1 cellular context compared by ENCODE assay signal in genomic region chr11:47642099-47642855, GRCh38.
TF ChIP-seq lines count a peak whose summit lies in the region.

MTCH2 (minus strand) TSS chr11:47642559; CDS start chr11:47642465, 94 bp downstream.

TF ChIP-seq in K562, 482 proteins besides CTCF, POLR2A, EP300 and RAD21 (continued from another document and continues in another):
- TF ChIP-seq ZNF318 (IDR thresholded peaks at IDR 0.05; ENCODE audit: borderline replicate concordance in 1 of 2, low read depth in 1 of 2): no peak
- TF ChIP-seq NFATC3 (IDR thresholded peaks at IDR 0.05): no peak
- TF ChIP-seq ZNF165 (CRISPR knock-in tag; IDR thresholded peaks at IDR 0.05; ENCODE audit: borderline replicate concordance): no peak
- TF ChIP-seq TEAD4 (IDR thresholded peaks at IDR 0.05; ENCODE audit: low read length): no peak; the same call in 1 of the 2 replicates
- peak; percentile 79; the same call in 1 of the 2 replicates for TF ChIP-seq TEAD4 (CRISPR knock-in tag; IDR thresholded peaks at IDR 0.05; ENCODE audit: borderline replicate concordance)
- peak; percentile 64; the same call in 1 of the 2 replicates for TF ChIP-seq HCFC1 (IDR thresholded peaks at IDR 0.05; ENCODE audit: low read depth, low read length)
- TF ChIP-seq ZNF77 (CRISPR knock-in tag; IDR thresholded peaks at IDR 0.05): no peak
- no peak for TF ChIP-seq HDAC6 (IDR thresholded peaks at IDR 0.05; ENCODE audit: low read depth, low read length)
- no peak for TF ChIP-seq ZNF146 (CRISPR knock-in tag; IDR thresholded peaks at IDR 0.05; ENCODE audit: unreplicated experiment)
- TF ChIP-seq RBM14 (IDR thresholded peaks at IDR 0.05; ENCODE audit: borderline replicate concordance, insufficient read depth, low read depth, low read length): no peak
- peak; percentile 17 to 60; a peak in 2 of 4 replicates for TF ChIP-seq TBL1XR1 (IDR thresholded peaks at IDR 0.05; ENCODE audit: low read length in 2 of 2)
- 0 out of 2 replicates have a peak, but pooled peaks have one; percentile 29 for TF ChIP-seq EGR1 (conservative IDR thresholded peaks at IDR 0.05)
- no peak for TF ChIP-seq FOXJ2 (tag; IDR thresholded peaks at IDR 0.05)
- TF ChIP-seq, protein P1, sequence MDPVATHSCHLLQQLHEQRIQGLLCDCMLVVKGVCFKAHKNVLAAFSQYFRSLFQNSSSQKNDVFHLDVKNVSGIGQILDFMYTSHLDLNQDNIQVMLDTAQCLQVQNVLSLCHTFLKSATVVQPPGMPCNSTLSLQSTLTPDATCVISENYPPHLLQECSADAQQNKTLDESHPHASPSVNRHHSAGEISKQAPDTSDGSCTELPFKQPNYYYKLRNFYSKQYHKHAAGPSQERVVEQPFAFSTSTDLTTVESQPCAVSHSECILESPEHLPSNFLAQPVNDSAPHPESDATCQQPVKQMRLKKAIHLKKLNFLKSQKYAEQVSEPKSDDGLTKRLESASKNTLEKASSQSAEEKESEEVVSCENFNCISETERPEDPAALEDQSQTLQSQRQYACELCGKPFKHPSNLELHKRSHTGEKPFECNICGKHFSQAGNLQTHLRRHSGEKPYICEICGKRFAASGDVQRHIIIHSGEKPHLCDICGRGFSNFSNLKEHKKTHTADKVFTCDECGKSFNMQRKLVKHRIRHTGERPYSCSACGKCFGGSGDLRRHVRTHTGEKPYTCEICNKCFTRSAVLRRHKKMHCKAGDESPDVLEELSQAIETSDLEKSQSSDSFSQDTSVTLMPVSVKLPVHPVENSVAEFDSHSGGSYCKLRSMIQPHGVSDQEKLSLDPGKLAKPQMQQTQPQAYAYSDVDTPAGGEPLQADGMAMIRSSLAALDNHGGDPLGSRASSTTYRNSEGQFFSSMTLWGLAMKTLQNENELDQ (CRISPR knock-in tag; IDR thresholded peaks at IDR 0.05; ENCODE audit: borderline replicate concordance): no peak
- TF ChIP-seq ZEB2 (IDR thresholded peaks at IDR 0.05): 0 out of 2 replicates have a peak, but pooled peaks have one; percentile 56
- no peak for TF ChIP-seq ZNF764 (CRISPR knock-in tag; IDR thresholded peaks at IDR 0.05; ENCODE audit: low read depth)
- TF ChIP-seq HMGN3 (IDR thresholded peaks at IDR 0.05; ENCODE audit: borderline replicate concordance, extremely low read depth, insufficient read length, low read depth, low read length): peak; percentile 88
- TF ChIP-seq BCL6 (CRISPR knock-in tag; IDR thresholded peaks at IDR 0.05): no peak
- 0 out of 2 replicates have a peak, but pooled peaks have one; percentile 19 for TF ChIP-seq E2F3 (CRISPR knock-in tag; IDR thresholded peaks at IDR 0.05)
- TF ChIP-seq, protein P2, sequence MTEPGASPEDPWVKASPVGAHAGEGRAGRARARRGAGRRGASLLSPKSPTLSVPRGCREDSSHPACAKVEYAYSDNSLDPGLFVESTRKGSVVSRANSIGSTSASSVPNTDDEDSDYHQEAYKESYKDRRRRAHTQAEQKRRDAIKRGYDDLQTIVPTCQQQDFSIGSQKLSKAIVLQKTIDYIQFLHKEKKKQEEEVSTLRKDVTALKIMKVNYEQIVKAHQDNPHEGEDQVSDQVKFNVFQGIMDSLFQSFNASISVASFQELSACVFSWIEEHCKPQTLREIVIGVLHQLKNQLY (CRISPR knock-in tag; conservative IDR thresholded peaks at IDR 0.05): no peak
- no peak; the same call in 1 of the 2 replicates for TF ChIP-seq JUND (IDR thresholded peaks at IDR 0.05; ENCODE audit: borderline replicate concordance, low read depth, low read length)
- peak; percentile 35; the same call in 1 of the 3 replicates for TF ChIP-seq JUND (tag; IDR thresholded peaks at IDR 0.05; ENCODE audit: borderline replicate concordance, low read depth, low read length)
- peak; percentile 96 for TF ChIP-seq MEIS2 (IDR thresholded peaks at IDR 0.05; ENCODE audit: partially characterized antibody)
- no peak for TF ChIP-seq MCM2 (IDR thresholded peaks at IDR 0.05; ENCODE audit: low read depth)
- TF ChIP-seq GATAD2B (IDR thresholded peaks at IDR 0.05; ENCODE audit: borderline replicate concordance): peak; percentile 73
- TF ChIP-seq, protein P3, sequence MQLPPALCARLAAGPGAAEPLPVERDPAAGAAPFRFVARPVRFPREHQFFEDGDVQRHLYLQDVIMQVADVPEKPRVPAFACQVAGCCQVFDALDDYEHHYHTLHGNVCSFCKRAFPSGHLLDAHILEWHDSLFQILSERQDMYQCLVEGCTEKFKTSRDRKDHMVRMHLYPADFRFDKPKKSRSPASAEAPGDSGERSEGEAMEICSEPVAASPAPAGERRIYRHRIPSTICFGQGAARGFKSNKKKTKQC (CRISPR knock-in tag; IDR thresholded peaks at IDR 0.05): peak; percentile 95
- TF ChIP-seq, protein P4, sequence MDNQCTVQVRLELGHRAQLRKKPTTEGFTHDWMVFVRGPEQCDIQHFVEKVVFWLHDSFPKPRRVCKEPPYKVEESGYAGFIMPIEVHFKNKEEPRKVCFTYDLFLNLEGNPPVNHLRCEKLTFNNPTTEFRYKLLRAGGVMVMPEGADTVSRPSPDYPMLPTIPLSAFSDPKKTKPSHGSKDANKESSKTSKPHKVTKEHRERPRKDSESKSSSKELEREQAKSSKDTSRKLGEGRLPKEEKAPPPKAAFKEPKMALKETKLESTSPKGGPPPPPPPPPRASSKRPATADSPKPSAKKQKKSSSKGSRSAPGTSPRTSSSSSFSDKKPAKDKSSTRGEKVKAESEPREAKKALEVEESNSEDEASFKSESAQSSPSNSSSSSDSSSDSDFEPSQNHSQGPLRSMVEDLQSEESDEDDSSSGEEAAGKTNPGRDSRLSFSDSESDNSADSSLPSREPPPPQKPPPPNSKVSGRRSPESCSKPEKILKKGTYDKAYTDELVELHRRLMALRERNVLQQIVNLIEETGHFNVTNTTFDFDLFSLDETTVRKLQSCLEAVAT (IDR thresholded peaks at IDR 0.05): peak in 1 of 2 experiments; percentile 51; a peak in 1 of 4 replicates
- TF ChIP-seq, protein P5, sequence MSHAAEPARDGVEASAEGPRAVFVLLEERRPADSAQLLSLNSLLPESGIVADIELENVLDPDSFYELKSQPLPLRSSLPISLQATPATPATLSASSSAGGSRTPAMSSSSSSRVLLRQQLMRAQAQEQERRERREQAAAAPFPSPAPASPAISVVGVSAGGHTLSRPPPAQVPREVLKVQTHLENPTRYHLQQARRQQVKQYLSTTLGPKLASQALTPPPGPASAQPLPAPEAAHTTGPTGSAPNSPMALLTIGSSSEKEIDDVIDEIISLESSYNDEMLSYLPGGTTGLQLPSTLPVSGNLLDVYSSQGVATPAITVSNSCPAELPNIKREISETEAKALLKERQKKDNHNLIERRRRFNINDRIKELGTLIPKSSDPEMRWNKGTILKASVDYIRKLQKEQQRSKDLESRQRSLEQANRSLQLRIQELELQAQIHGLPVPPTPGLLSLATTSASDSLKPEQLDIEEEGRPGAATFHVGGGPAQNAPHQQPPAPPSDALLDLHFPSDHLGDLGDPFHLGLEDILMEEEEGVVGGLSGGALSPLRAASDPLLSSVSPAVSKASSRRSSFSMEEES (CRISPR knock-in tag; IDR thresholded peaks at IDR 0.05): peak; percentile 97
- no peak for TF ChIP-seq MCM7 (IDR thresholded peaks at IDR 0.05)
- no peak for TF ChIP-seq SIX5 (IDR thresholded peaks at IDR 0.05; ENCODE audit: borderline replicate concordance in 1 of 2, insufficient read depth in 1 of 2, low read depth in 1 of 2, low read length in 2 of 2)
- no peak for TF ChIP-seq ZBTB34 (CRISPR knock-in tag; IDR thresholded peaks at IDR 0.05)
- no peak for TF ChIP-seq ZFP36 (IDR thresholded peaks at IDR 0.05; ENCODE audit: low read depth, low read length, partially characterized antibody)
- TF ChIP-seq LEF1 (IDR thresholded peaks at IDR 0.05): no peak
- TF ChIP-seq TRIM24 (IDR thresholded peaks at IDR 0.05): no peak
- TF ChIP-seq ZNF140 (CRISPR knock-in tag; IDR thresholded peaks at IDR 0.05): no peak
- TF ChIP-seq HNRNPLL (IDR thresholded peaks at IDR 0.05; ENCODE audit: low read depth, low read length, poor library complexity, severe bottlenecking): peak; percentile 27
- TF ChIP-seq SREBF1 (IDR thresholded peaks at IDR 0.05; ENCODE audit: borderline replicate concordance, low read depth, low read length): no peak
- no peak for TF ChIP-seq NFE2L1 (tag; IDR thresholded peaks at IDR 0.05; ENCODE audit: borderline replicate concordance, low read depth)
- no peak for TF ChIP-seq KAT2B (IDR thresholded peaks at IDR 0.05; ENCODE audit: low read depth, low read length)
- peak; percentile 47; the same call in 1 of the 2 replicates for TF ChIP-seq ZNF263 (CRISPR knock-in tag; IDR thresholded peaks at IDR 0.05; ENCODE audit: borderline replicate concordance)
- TF ChIP-seq XRCC5 (IDR thresholded peaks at IDR 0.05; ENCODE audit: low read depth, low read length): no peak
- peak; percentile 91 for TF ChIP-seq TBP (optimal IDR thresholded peaks at IDR 0.05; ENCODE audit: low read depth, low read length)
- peak; percentile 50 for TF ChIP-seq C11orf30 (IDR thresholded peaks at IDR 0.05; ENCODE audit: low read depth)
- TF ChIP-seq BHLHE40 (IDR thresholded peaks at IDR 0.05; ENCODE audit: low read length): peak; percentile 99
- TF ChIP-seq, protein P6, sequence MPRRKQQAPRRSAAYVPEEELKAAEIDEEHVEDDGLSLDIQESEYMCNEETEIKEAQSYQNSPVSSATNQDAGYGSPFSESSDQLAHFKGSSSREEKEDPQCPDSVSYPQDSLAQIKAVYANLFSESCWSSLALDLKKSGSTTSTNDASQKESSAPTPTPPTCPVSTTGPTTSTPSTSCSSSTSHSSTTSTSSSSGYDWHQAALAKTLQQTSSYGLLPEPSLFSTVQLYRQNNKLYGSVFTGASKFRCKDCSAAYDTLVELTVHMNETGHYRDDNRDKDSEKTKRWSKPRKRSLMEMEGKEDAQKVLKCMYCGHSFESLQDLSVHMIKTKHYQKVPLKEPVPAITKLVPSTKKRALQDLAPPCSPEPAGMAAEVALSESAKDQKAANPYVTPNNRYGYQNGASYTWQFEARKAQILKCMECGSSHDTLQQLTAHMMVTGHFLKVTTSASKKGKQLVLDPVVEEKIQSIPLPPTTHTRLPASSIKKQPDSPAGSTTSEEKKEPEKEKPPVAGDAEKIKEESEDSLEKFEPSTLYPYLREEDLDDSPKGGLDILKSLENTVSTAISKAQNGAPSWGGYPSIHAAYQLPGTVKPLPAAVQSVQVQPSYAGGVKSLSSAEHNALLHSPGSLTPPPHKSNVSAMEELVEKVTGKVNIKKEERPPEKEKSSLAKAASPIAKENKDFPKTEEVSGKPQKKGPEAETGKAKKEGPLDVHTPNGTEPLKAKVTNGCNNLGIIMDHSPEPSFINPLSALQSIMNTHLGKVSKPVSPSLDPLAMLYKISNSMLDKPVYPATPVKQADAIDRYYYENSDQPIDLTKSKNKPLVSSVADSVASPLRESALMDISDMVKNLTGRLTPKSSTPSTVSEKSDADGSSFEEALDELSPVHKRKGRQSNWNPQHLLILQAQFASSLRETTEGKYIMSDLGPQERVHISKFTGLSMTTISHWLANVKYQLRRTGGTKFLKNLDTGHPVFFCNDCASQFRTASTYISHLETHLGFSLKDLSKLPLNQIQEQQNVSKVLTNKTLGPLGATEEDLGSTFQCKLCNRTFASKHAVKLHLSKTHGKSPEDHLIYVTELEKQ (CRISPR knock-in tag; IDR thresholded peaks at IDR 0.05): no peak
